1 cellular context compared by ENCODE assay signal in the genomic region with DNA sequence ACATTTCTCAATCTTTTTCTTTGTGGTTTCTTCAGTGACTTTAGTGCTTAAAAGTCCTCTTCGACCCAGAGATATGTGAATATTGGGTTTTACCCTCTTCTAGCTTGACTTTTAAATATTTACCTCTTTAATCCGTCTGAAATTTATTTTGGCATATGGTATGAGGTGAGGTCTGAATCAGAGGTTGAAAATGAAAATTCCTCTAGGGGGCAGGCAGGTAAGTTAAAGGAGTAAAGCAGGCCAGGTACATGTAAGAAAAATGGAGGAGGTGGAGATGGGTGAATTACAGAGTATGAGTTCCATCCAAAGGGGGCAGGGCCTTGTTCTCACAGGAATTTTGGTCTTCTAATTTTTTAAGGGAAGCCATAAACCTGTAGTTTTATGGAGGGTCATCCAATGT.
TF ChIP-seq lines count a peak whose summit lies in the region.

No MANE protein-coding gene starts in this region.

TF ChIP-seq in GM12878, 131 proteins besides CTCF, POLR2A, EP300 and RAD21:
- TF ChIP-seq NR2F1 (conservative IDR thresholded peaks at IDR 0.05) (no peak), TCF3 (IDR thresholded peaks at IDR 0.05; ENCODE audit: borderline replicate concordance, insufficient read depth, low read depth, low read length) (no peak), SMC3 (IDR thresholded peaks at IDR 0.05; ENCODE audit: borderline replicate concordance, low read length) (no peak), POLR2AphosphoS5 (IDR thresholded peaks at IDR 0.05; ENCODE audit: low read length) (no peak)
